Comparison of ENCODE assay signal across 15 cellular contexts in genomic region chr20:56360899-56361199, GRCh38. TPM values are rescaled to one million over a fixed set of nuclear protein-coding genes. Genes with fewer than 3 reads are reported as not detected.
DNase-seq lines count a peak whose midpoint lies in the region; ATAC-seq and TF ChIP-seq lines count a peak whose summit lies in the region.
"Had no signal": no experiment of that assay in that cellular context is flagged by ENCODE, and none has a peak within 500 bp of the region (broad histone marks: within the 10 kb centered on the region; RNA-seq: fewer than 3 reads in every experiment).

No MANE protein-coding gene starts in this region.

- H3K36me3 Mint-ChIP-seq in H9 (ENCODE audit: insufficient read depth in 1 of 3, low read depth in 3 of 3) (peaks cover 0 to 7% (median 0%) of the 10 kb centered on the region in 3 experiments; a peak in 3 of 7 replicates), mesothelial cell of epicardium (peaks cover 9% of the 10 kb centered on the region)

- no peak overlapping the region for H3K56ac ChIP-seq in H9 (ENCODE audit: insufficient read length, low read depth, low read length)

- TF ChIP-seq CTCF in AG04450 (IDR thresholded peaks at IDR 0.05; ENCODE audit: low read depth, low read length), result no peak
- no peak for TF ChIP-seq CTCF in H9 (conservative IDR thresholded peaks at IDR 0.05)
- no peak for TF ChIP-seq CTCF in adrenal gland (IDR thresholded peaks at IDR 0.05)
- TF ChIP-seq CTCF in mesothelial cell of epicardium (IDR thresholded peaks at IDR 0.05; ENCODE audit: unreplicated experiment), result no peak
- TF ChIP-seq CTCF in ascending aorta (IDR thresholded peaks at IDR 0.05), result no peak

- H3K9ac ChIP-seq in H9 (ENCODE audit: extremely low read depth, insufficient read length, low read length), result no peak overlapping the region

- no peak overlapping the region for H4K5ac ChIP-seq in H9 (ENCODE audit: insufficient read length, low read depth, low read length)

- peak overlapping the region; percentile 4; the same call in 1 of the 2 replicates for H3K4me3 ChIP-seq in AG04450 (ENCODE audit: low read depth, low read length)
- H3K4me3 ChIP-seq in adrenal gland, result peak overlapping the region in 1 of 4 donors; percentile 98
- H3K4me3 ChIP-seq in ascending aorta, result peak overlapping the region in 1 of 2 donors; percentile 90
- H3K4me3 ChIP-seq: HAP-1 had no signal

- H3K14ac ChIP-seq in H9 (ENCODE audit: insufficient read depth, low read length), result no peak overlapping the region

- peak overlapping the region; percentile 6 to 79; a peak in 2 of 5 replicates for H3K4me3 Mint-ChIP-seq in H9
- peak overlapping the region; percentile 91 for H3K4me3 Mint-ChIP-seq in mesothelial cell of epicardium

- no peaks in the 10 kb centered on the region; the same call in 1 of the 2 replicates for H3K27me3 Mint-ChIP-seq in H9 (ENCODE audit: low read depth)
- H3K27me3 Mint-ChIP-seq in mesothelial cell of epicardium (ENCODE audit: low read depth), result no peaks in the 10 kb centered on the region
- H3K27me3 Mint-ChIP-seq: activated naive CD4-positive, alpha-beta T cell treated with anti-CD3 and anti-CD28 coated beads, Interleukin-2, amount 50 U/mL, for 24 hours had no signal

- H2AFZ ChIP-seq in H9 (ENCODE audit: low read length), result no peak overlapping the region

- no peak overlapping the region for H3K27ac Mint-ChIP-seq in H9
- peak overlapping the region; percentile 96 for H3K27ac Mint-ChIP-seq in mesothelial cell of epicardium
- H3K27ac Mint-ChIP-seq: stimulated activated naive B cell treated with anti-CD40 and anti-IgM and Interleukin-4, amounts not matched to agents 10 μg/mL and 1 μg/mL and 100 μg/mL, for 72 hours had no signal

- CTCF ChIA-PET in AG04450 (lab: Charles Lee), result no interaction called here

- H2BK120ac ChIP-seq in H9 (ENCODE audit: low read depth, low read length, poor library complexity, severe bottlenecking), result no peak overlapping the region

- intact Hi-C loops in adrenal gland (cut with DNase I), result no loop called here
- intact Hi-C loops in ascending aorta (cut with DNase I), result no loop called here

- H3K4me1 Mint-ChIP-seq in H9 (peaks cover 19 to 23% of the 10 kb centered on the region in 2 experiments), mesothelial cell of epicardium (peaks cover 20% of the 10 kb centered on the region)

- DNase-seq in AG04450 (ENCODE audit: low read depth, low spot score) (no peak), H9 (no peak), adrenal gland (no peak), mesothelial cell of epicardium (ENCODE audit: low spot score in 2 of 2, unreplicated experiment in 2 of 2) (no peak), NCI-H2171 treated with DMSO at 0.1 percent for 48 hours (lab: John Stamatoyannopoulos, UW) (no peak), ascending aorta (ENCODE audit: low spot score in 2 of 2) (no peak)
- DNase-seq: NCI-H446 treated with DMSO at 0.1 percent for 48 hours; RPMI8226; stimulated activated CD4-positive, alpha-beta T cell treated with anti-CD3 and anti-CD28 coated beads, Interleukin-2, amount 100 ng/mL, for 48 hours; stimulated activated naive B cell treated with anti-CD40 and anti-IgM and Interleukin-4, amounts not matched to agents 10 μg/mL and 1 μg/mL and 100 μg/mL, for 72 hours had no signal

- no peak overlapping the region for H3T11ph ChIP-seq in H9 (ENCODE audit: low read length)

- H3K4ac ChIP-seq in H9 (ENCODE audit: low read depth, low read length), result no peak overlapping the region

- no peaks in the 10 kb centered on the region for H3K9me3 Mint-ChIP-seq in H9
- H3K9me3 Mint-ChIP-seq in mesothelial cell of epicardium, result no peaks in the 10 kb centered on the region
- H3K9me3 Mint-ChIP-seq: activated naive CD4-positive, alpha-beta T cell treated with anti-CD3 and anti-CD28 coated beads, Interleukin-2, amount 50 U/mL, for 24 hours; stimulated activated naive B cell treated with anti-CD40 and anti-IgM and Interleukin-4, amounts not matched to agents 10 μg/mL and 1 μg/mL and 100 μg/mL, for 72 hours had no signal

- no peak for TF ChIP-seq POLR2A in adrenal gland (IDR thresholded peaks at IDR 0.05)

- no peaks in the 10 kb centered on the region for H4K20me1 ChIP-seq in H9 (ENCODE audit: control insufficient read depth, insufficient read depth, insufficient read length)

- H3K18ac ChIP-seq in H9 (ENCODE audit: insufficient read length, low read depth, low read length), result no peak overlapping the region

- H3K79me2 ChIP-seq in H9 (ENCODE audit: insufficient read depth, low read length), result no peaks in the 10 kb centered on the region

- no peak overlapping the region for H2BK20ac ChIP-seq in H9 (ENCODE audit: low read depth, low read length, poor library complexity, severe bottlenecking)

- H3K27me3 ChIP-seq in AG04450 (ENCODE audit: control insufficient read depth, insufficient read depth, low read length), result peaks cover 2% of the 10 kb centered on the region
- no peaks in the 10 kb centered on the region for H3K27me3 ChIP-seq in H9 (ENCODE audit: insufficient read depth, low read length)
- H3K27me3 ChIP-seq in adrenal gland, result no peaks in the 10 kb centered on the region
- no peaks in the 10 kb centered on the region for H3K27me3 ChIP-seq in ascending aorta

- H2BK12ac ChIP-seq in H9 (ENCODE audit: insufficient read length, low read depth, low read length), result no peak overlapping the region

- no peak overlapping the region for H4K8ac ChIP-seq in H9 (replicated peaks; ENCODE audit: insufficient read length, low read depth, low read length)

- H3K36me3 ChIP-seq in adrenal gland (replicated peaks in 1 of 2) (peaks cover 0 to 11% of the 10 kb centered on the region in 2 donors), ascending aorta (peaks cover 7 to 14% of the 10 kb centered on the region in 2 donors)
- H3K36me3 ChIP-seq: HAP-1 had no signal

- H3K4me1 ChIP-seq in H9 (ENCODE audit: insufficient read depth, low read length) (no peaks in the 10 kb centered on the region), adrenal gland (replicated peaks in 1 of 2) (peaks cover 22 to 48% of the 10 kb centered on the region in 2 donors), ascending aorta (peaks cover 6 to 13% of the 10 kb centered on the region in 2 donors)

- POLR2A ChIA-PET in AG04450 (lab: Yijun Ruan, JAX), result interaction anchor here (1.0 kb wide), 1 partner anchor 32 kb away, joined by 3 read pairs; the partner anchor contains the start of genes AURKA and CSTF1

- no CpG with 5 or more reads among the region's 8 CpGs for WGBS in H9 (ENCODE audit: extremely low coverage, insufficient read length, low lambda C conversion rate)
- WGBS in adrenal gland, 4 donors, result 75 to 83% (median 76%) methylated on average over 3 to 8 of the region's 8 CpGs

- ATAC-seq in GM19397 (IDR thresholded peaks at IDR 0.05; ENCODE audit: unreplicated experiment), result no peak
- ATAC-seq in HG02763 (IDR thresholded peaks at IDR 0.05; ENCODE audit: unreplicated experiment), result no peak
- ATAC-seq: stimulated activated naive B cell treated with anti-CD40 and anti-IgM and Interleukin-4, amounts not matched to agents 10 μg/mL and 1 μg/mL and 100 μg/mL, for 72 hours had no signal

- H4K91ac ChIP-seq in H9 (ENCODE audit: insufficient read length, low read depth, low read length), result no peak overlapping the region

- no peak overlapping the region for H2AK5ac ChIP-seq in H9 (ENCODE audit: insufficient read length, low read length)

- H2BK15ac ChIP-seq in H9 (ENCODE audit: low read depth, low read length), result no peak overlapping the region

- H3K27ac ChIP-seq in AG04450 (ENCODE audit: low read depth, low read length) (no peak overlapping the region), H9 (ENCODE audit: insufficient read length, low read depth, low read length) (no peak overlapping the region), adrenal gland (peak overlapping the region in 3 of 5 donors; percentile 87 to 95 (median 89)), ascending aorta (no peak overlapping the region)

- H3K9me3 ChIP-seq in AG04450 (ENCODE audit: control insufficient read depth, insufficient read depth, low read length) (no peaks in the 10 kb centered on the region; the same call in 1 of the 2 replicates), H9 (ENCODE audit: control insufficient read depth, low read depth, low read length) (no peaks in the 10 kb centered on the region), adrenal gland (replicated peaks in 1 of 3) (no peaks in the 10 kb centered on the region), ascending aorta (no peaks in the 10 kb centered on the region)
- H3K9me3 ChIP-seq: HAP-1 had no signal

- no peaks in the 10 kb centered on the region for H3K79me1 ChIP-seq in H9 (ENCODE audit: insufficient read depth, low read depth, low read length, poor library complexity, severe bottlenecking)

- H2BK5ac ChIP-seq in H9 (ENCODE audit: insufficient read length, low read length), result no peak overlapping the region

- peaks cover 11% of the 10 kb centered on the region for H3K23me2 ChIP-seq in H9 (ENCODE audit: insufficient read length, low read depth, low read length, poor library complexity, severe bottlenecking)

- H3K23ac ChIP-seq in H9 (ENCODE audit: insufficient read length, low read depth, low read length), result no peak overlapping the region

- no peak overlapping the region for H3K4me2 ChIP-seq in H9 (ENCODE audit: insufficient read depth, insufficient read length, low read length)

RNA-seq across cellular contexts. Expression of gene FAM210B, which starts 2.1 kb away (rescaled TPM):
- polyA plus RNA-seq in AG04450 (2011; rRNA removed) (72.6 and 81.0 TPM in 2 replicates), adrenal gland (100 to 1,000 TPM in 1 of 3 donors, 10 to 100 TPM in 2; 74.9 to 207 (median 75.5) TPM)
- 30.6 and 35.2 TPM in 2 replicates for polyA minus RNA-seq in AG04450 (2011; rRNA and poly(A)+ RNA removed)
- total RNA-seq in H9 (2021) (24.2 and 25.4 TPM in 2 replicates), adrenal gland (100 to 1,000 TPM in 7 of 8 donors, 10 to 100 TPM in 1; 90.0 to 207 (median 128) TPM), mesothelial cell of epicardium (64.9 to 66.9 TPM (median 66.4 TPM) in 3 replicates), ascending aorta (17.9 TPM)

RNA-seq across cellular contexts. Expression of gene AURKA, which starts 31.2 kb away (rescaled TPM):
- 28.5 and 31.0 TPM in 2 replicates for polyA plus RNA-seq in AG04450 (2011; rRNA removed)
- polyA minus RNA-seq in AG04450 (2011; rRNA and poly(A)+ RNA removed), result 23.4 and 24.1 TPM in 2 replicates
- 81.9 and 86.8 TPM in 2 replicates for total RNA-seq in H9 (2021)
- 1 to 10 TPM; 1.4 to 6.0 (median 3.1) TPM for total RNA-seq in adrenal gland
- polyA plus RNA-seq in adrenal gland, result 1 to 10 TPM; 1.1 to 5.8 (median 1.3) TPM
- 13.2 to 14.7 TPM (median 14.4 TPM) in 3 replicates for total RNA-seq in mesothelial cell of epicardium
- not detected for total RNA-seq in ascending aorta

RNA-seq across cellular contexts. Expression of gene CSTF1, which starts 31.6 kb away (rescaled TPM):
- 70.9 and 74.4 TPM in 2 replicates for polyA plus RNA-seq in AG04450 (2011; rRNA removed)
- 104 and 106 TPM in 2 replicates for polyA minus RNA-seq in AG04450 (2011; rRNA and poly(A)+ RNA removed)
- 71.7 and 72.9 TPM in 2 replicates for total RNA-seq in H9 (2021)
- total RNA-seq in adrenal gland, result 10 to 100 TPM; 28.7 to 36.2 (median 32.8) TPM
- 10 to 100 TPM in 1 of 3 donors, 1 to 10 TPM in 2; 5.1 to 48.3 (median 8.2) TPM for polyA plus RNA-seq in adrenal gland
- total RNA-seq in mesothelial cell of epicardium, result 36.8 to 43.5 TPM (median 40.9 TPM) in 3 replicates
- total RNA-seq in ascending aorta, result 13.7 TPM

RNA-seq across cellular contexts. Expression of gene CASS4, which starts 51.2 kb away (rescaled TPM):
- polyA plus RNA-seq in AG04450 (2011; rRNA removed), result 36.8 and 41.0 TPM in 2 replicates
- polyA minus RNA-seq in AG04450 (2011; rRNA and poly(A)+ RNA removed), result 56.9 and 69.4 TPM in 2 replicates
- total RNA-seq in H9 (2021), result not detected in 2 replicates
- total RNA-seq in adrenal gland, result 1 to 10 TPM in 7 of 8 donors, under 1 TPM in 1; 0.87 to 4.7 (median 1.6) TPM
- polyA plus RNA-seq in adrenal gland, result under 1 TPM; 0.37 to 0.97 (median 0.73) TPM
- 0.67 to 0.78 TPM (median 0.72 TPM) in 3 replicates for total RNA-seq in mesothelial cell of epicardium
- total RNA-seq in ascending aorta, result 11.2 TPM
- total RNA-seq: pulmonary artery endothelial cell had no signal

Comparison
In these comparisons a context has a peak if more than half of its experiments do, and no peak if none do; other contexts are left out.
1. H3K27ac ChIP-seq: peak in adrenal gland (3 of 5); none in AG04450 (single experiment), H9 (single experiment) and ascending aorta (0 of 2).